Comparison of ENCODE assay signal across 31 cellular contexts in the genomic region with DNA sequence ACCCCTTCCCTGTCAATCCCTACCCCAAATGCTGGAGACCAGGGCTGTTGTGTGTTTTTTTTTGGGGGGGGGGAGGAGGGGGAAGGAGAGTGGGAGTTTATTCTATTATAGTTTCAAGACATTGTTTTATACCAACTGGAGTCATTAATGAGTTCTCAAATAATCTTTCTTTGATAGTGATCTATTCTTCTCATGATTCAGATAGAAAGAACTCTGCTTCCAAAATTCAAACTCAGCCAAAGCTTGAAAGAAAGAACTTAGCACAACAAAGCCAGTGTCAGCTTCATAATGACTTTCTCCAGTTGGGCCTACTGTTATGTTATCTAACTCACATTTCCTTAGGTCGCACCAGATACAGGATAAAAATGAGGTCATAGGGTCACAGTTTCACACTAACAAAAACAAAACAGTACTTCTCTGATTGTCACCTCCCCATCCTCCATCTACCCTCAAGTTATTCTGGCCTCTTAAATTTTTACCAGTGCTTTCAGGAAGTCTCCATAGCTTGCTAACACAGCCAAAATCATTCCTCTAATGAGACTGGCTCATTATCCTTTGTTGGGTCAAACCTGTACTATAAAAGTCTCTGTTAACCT.
"Had no signal": no experiment of that assay in that cellular context is flagged by ENCODE, and none has a peak within 500 bp of the region (broad histone marks: within the 10 kb centered on the region; RNA-seq: fewer than 3 reads in every experiment).

No MANE protein-coding gene starts in this region.

- ATAC-seq: activated CD8-positive, alpha-beta memory T cell treated with anti-CD3 and anti-CD28 coated beads, Interleukin-2, amount 10 ng/mL, durations not matched to agents 7 days and 5 days; body of pancreas; Panc1 had no signal

- DNase-seq: activated B cell treated with CpG ODN at 0.5 μM for 24 hours; activated CD4-positive, alpha-beta T cell treated with anti-CD3 and anti-CD28 coated beads for 1 hour; activated CD4-positive, alpha-beta T cell treated with anti-CD3 and anti-CD28 coated beads, Interleukin-2, amount 10 ng/mL, durations not matched to agents 24 days and 14 days; activated CD4-positive, alpha-beta T cell treated with anti-CD3 and anti-CD28 coated beads, Interleukin-2, amount 50 U/mL, for 48 hours; activated CD8-positive, alpha-beta memory T cell treated with anti-CD3 and anti-CD28 coated beads, Interleukin-2, amount 10 ng/mL, durations not matched to agents 7 days and 5 days; activated effector memory CD4-positive, alpha-beta T cell treated with Interleukin-2 at 50 U/mL for 16 hours; activated naive CD4-positive, alpha-beta T cell; activated T-cell treated with anti-CD3 and anti-CD28 coated beads, Interleukin-2, amount 50 U/mL, for 24 hours; amniotic stem cell; body of pancreas; central memory CD4-positive, alpha-beta T cell; Karpas-422; NCI-H1105 treated with DMSO at 0.1 percent for 48 hours; NCI-H1436 treated with DMSO at 0.1 percent for 48 hours; NCI-H187; NCI-H2107; NCI-H2171 treated with DMSO at 0.1 percent for 48 hours; NCI-H345; NCI-H510A; NCI-H526 treated with DMSO at 0.1 percent for 48 hours; NCI-H82; Right ventricle myocardium superior; RPMI8226; SJCRH30; SK-N-SH; T-helper 1 cell had no signal

- H3K9me3 Mint-ChIP-seq: activated B cell treated with CpG ODN at 0.5 μM for 24 hours; activated CD4-positive, alpha-beta T cell treated with anti-CD3 and anti-CD28 coated beads, Interleukin-2, amount 10 ng/mL, durations not matched to agents 24 days and 14 days; activated naive CD4-positive, alpha-beta T cell treated with anti-CD3 and anti-CD28 coated beads, Interleukin-2, amount 50 U/mL, for 24 hours; activated T-cell treated with anti-CD3 and anti-CD28 coated beads, Interleukin-2, amount 50 U/mL, for 24 hours; activated T-helper 1 cell treated with anti-CD3 and anti-CD28 coated beads, Interleukin-12 subunit alpha, Interleukin-12 subunit beta, Interleukin-2, Interleukin-4 antibody, amounts not matched to agents 30 ng/mL and 10 ng/mL and 1 ng/mL, durations not matched to agents 14 hours and 24 hours and 36 hours had no signal

- FAIRE-seq: bronchial epithelial cell had no signal

- H3K4me1 ChIP-seq: ascending aorta, SJCRH30 had no signal

- H3K4me3 ChIP-seq: ascending aorta, body of pancreas, SJCRH30 had no signal

- H3K27ac Mint-ChIP-seq: activated B cell treated with CpG ODN at 0.5 μM for 24 hours; activated CD4-positive, alpha-beta T cell treated with anti-CD3 and anti-CD28 coated beads, Interleukin-2, amount 10 ng/mL, durations not matched to agents 24 days and 14 days; activated CD8-positive, alpha-beta memory T cell treated with anti-CD3 and anti-CD28 coated beads, Interleukin-2, amount 10 ng/mL, durations not matched to agents 7 days and 5 days; activated naive CD4-positive, alpha-beta T cell treated with anti-CD3 and anti-CD28 coated beads, Interleukin-2, amount 50 U/mL, for 24 hours; activated T-cell treated with anti-CD3 and anti-CD28 coated beads, Interleukin-2, amount 50 U/mL, for 24 hours; activated T-helper 1 cell treated with anti-CD3 and anti-CD28 coated beads, Interleukin-12 subunit alpha, Interleukin-12 subunit beta, Interleukin-2, Interleukin-4 antibody, amounts not matched to agents 30 ng/mL and 10 ng/mL and 1 ng/mL, durations not matched to agents 14 hours and 24 hours and 36 hours had no signal

- H3K9me3 ChIP-seq: ascending aorta, body of pancreas, SJCRH30, SK-N-SH had no signal

- H3K36me3 ChIP-seq: ascending aorta, SJCRH30 had no signal

- H3K27ac ChIP-seq: ascending aorta, body of pancreas, SJCRH30 had no signal

- H3K9ac ChIP-seq: SK-N-SH had no signal

- H3K4me2 ChIP-seq: SK-N-SH had no signal

- H3K27me3 ChIP-seq: ascending aorta, SJCRH30 had no signal

- H3K36me3 Mint-ChIP-seq: activated CD8-positive, alpha-beta memory T cell treated with anti-CD3 and anti-CD28 coated beads, Interleukin-2, amount 10 ng/mL, durations not matched to agents 7 days and 5 days; activated naive CD4-positive, alpha-beta T cell treated with anti-CD3 and anti-CD28 coated beads, Interleukin-2, amount 50 U/mL, for 24 hours had no signal

- H3K4me3 Mint-ChIP-seq: activated B cell treated with CpG ODN at 0.5 μM for 24 hours; activated CD4-positive, alpha-beta T cell treated with anti-CD3 and anti-CD28 coated beads, Interleukin-2, amount 10 ng/mL, durations not matched to agents 24 days and 14 days; activated CD8-positive, alpha-beta memory T cell treated with anti-CD3 and anti-CD28 coated beads, Interleukin-2, amount 10 ng/mL, durations not matched to agents 7 days and 5 days; activated naive CD4-positive, alpha-beta T cell treated with anti-CD3 and anti-CD28 coated beads, Interleukin-2, amount 50 U/mL, for 24 hours; activated T-cell treated with anti-CD3 and anti-CD28 coated beads, Interleukin-2, amount 50 U/mL, for 24 hours; activated T-helper 1 cell treated with anti-CD3 and anti-CD28 coated beads, Interleukin-12 subunit alpha, Interleukin-12 subunit beta, Interleukin-2, Interleukin-4 antibody, amounts not matched to agents 30 ng/mL and 10 ng/mL and 1 ng/mL, durations not matched to agents 14 hours and 24 hours and 36 hours had no signal
